In genomic region chr7:158649279-158649678, GRCh38 we compare ENCODE assay signal across 9 cellular contexts. TPM values are rescaled to one million over a fixed set of nuclear protein-coding genes. Genes with fewer than 3 reads are reported as not detected.
DNase-seq lines count a peak whose midpoint lies in the region; ATAC-seq and TF ChIP-seq lines count a peak whose summit lies in the region.
"Had no signal": no experiment of that assay in that cellular context is flagged by ENCODE, and none has a peak within 500 bp of the region (broad histone marks: within the 10 kb centered on the region; RNA-seq: fewer than 3 reads in every experiment).

No MANE protein-coding gene starts in this region.

- H3F3A ChIP-seq in GM23338 (replicated peaks; ENCODE audit: low read depth), result no peaks in the 10 kb centered on the region

- H2AK5ac ChIP-seq in mesenchymal stem cell (ENCODE audit: low read length, severe bottlenecking), result no peak overlapping the region

- H2AFZ ChIP-seq in mesenchymal stem cell (ENCODE audit: low read depth, low read length) (no peak overlapping the region), GM23338 (no peak overlapping the region)

- H3K27ac ChIP-seq in mesenchymal stem cell (ENCODE audit: low read length, poor library complexity, severe bottlenecking), result no peak overlapping the region
- no peak overlapping the region for H3K27ac ChIP-seq in GM23338 (ENCODE audit: low read depth)
- H3K27ac ChIP-seq in spleen, result no peak overlapping the region

- peaks cover 27% of the 10 kb centered on the region for H3K79me2 ChIP-seq in GM23338 (replicated peaks; ENCODE audit: insufficient read depth)

- H3K27me3 Mint-ChIP-seq in GM23338 (ENCODE audit: insufficient read depth, low read depth, poor library complexity), result no peaks in the 10 kb centered on the region
- H3K27me3 Mint-ChIP-seq: naive B cell had no signal

- H3K27ac Mint-ChIP-seq in GM23338, result no peak overlapping the region
- H3K27ac Mint-ChIP-seq: naive B cell had no signal

- H3K9me3 ChIP-seq in mesenchymal stem cell (ENCODE audit: control insufficient read depth, low read length) (no peaks in the 10 kb centered on the region), spleen (no peaks in the 10 kb centered on the region)

- peak overlapping the region; percentile 73 for H3K9ac ChIP-seq in mesenchymal stem cell (ENCODE audit: low read length)

- ATAC-seq in GM23338, result no peak

- H3K4ac ChIP-seq in mesenchymal stem cell (ENCODE audit: low read depth in 1 of 2, low read length in 2 of 2), result no peak overlapping the region

- DNase-seq in AG09319 (ENCODE audit: extremely low read depth, low read depth), result peak; percentile 83
- peak; percentile 87 for DNase-seq in M059J (ENCODE audit: low read depth)
- peak; percentile 88 to 96 for DNase-seq in cardiac fibroblast (ENCODE audit: low read depth in 2 of 2)
- peak; percentile 88 for DNase-seq in mesenchymal stem cell
- DNase-seq in DMS79 treated with DMSO at 0.1 percent for 48 hours (lab: John Stamatoyannopoulos, UW), result no peak
- DNase-seq in GM23338 (ENCODE audit: low spot score), result no peak
- no peak for DNase-seq in 8988T
- DNase-seq in spleen, result no peak
- DNase-seq: naive B cell had no signal

- H2BK5ac ChIP-seq in mesenchymal stem cell (ENCODE audit: low read depth, low read length, poor library complexity, severe bottlenecking), result no peak overlapping the region

- no peak overlapping the region for H2BK15ac ChIP-seq in mesenchymal stem cell (ENCODE audit: low read depth, poor library complexity, severe bottlenecking)

- H4K91ac ChIP-seq in mesenchymal stem cell (ENCODE audit: low read length), result no peak overlapping the region

- no peak overlapping the region for H4K8ac ChIP-seq in mesenchymal stem cell (ENCODE audit: low read length)

- H3K36me3 ChIP-seq in mesenchymal stem cell (ENCODE audit: control insufficient read depth in 1 of 2, insufficient read depth in 2 of 2, low read depth in 1 of 2, low read length in 2 of 2) (peaks cover 12 to 17% of the 10 kb centered on the region in 2 experiments), GM23338 (ENCODE audit: insufficient read depth) (peaks cover 69% of the 10 kb centered on the region; the same call in 1 of the 2 replicates), spleen (peaks cover 0 to 83% (median 28%) of the 10 kb centered on the region in 6 donors)

- 0% methylated on average over 1 of the region's 2 CpGs for WGBS in mesenchymal stem cell
- 71 to 90% (median 88%) methylated on average over 2 of the region's 2 CpGs for WGBS in spleen, 5 donors

- H3K9me2 ChIP-seq in GM23338 (ENCODE audit: insufficient read depth), result no peaks in the 10 kb centered on the region

- H3K4me1 ChIP-seq in mesenchymal stem cell (ENCODE audit: control insufficient read depth, insufficient read depth, low read depth, low read length), result peaks cover 5% of the 10 kb centered on the region
- no peaks in the 10 kb centered on the region for H3K4me1 ChIP-seq in GM23338 (ENCODE audit: insufficient read depth)
- no peaks in the 10 kb centered on the region for H3K4me1 ChIP-seq in spleen

- no peak for TF ChIP-seq POLR2A in spleen (IDR thresholded peaks at IDR 0.05)

- no peak overlapping the region for H3K14ac ChIP-seq in mesenchymal stem cell (ENCODE audit: low read length in 2 of 2)

- no peak overlapping the region for H3K4me3 ChIP-seq in cardiac fibroblast (replicated peaks in 1 of 2; ENCODE audit: low read depth in 2 of 2, low read length in 2 of 2)
- no peak overlapping the region for H3K4me3 ChIP-seq in mesenchymal stem cell (ENCODE audit: insufficient read depth in 1 of 2, low read depth in 1 of 2, low read length in 2 of 2)
- H3K4me3 ChIP-seq in GM23338, result no peak overlapping the region
- no peak overlapping the region for H3K4me3 ChIP-seq in spleen

- H2BK12ac ChIP-seq in mesenchymal stem cell (ENCODE audit: low read length in 2 of 2), result no peak overlapping the region

- peaks cover 86% of the 10 kb centered on the region for H3K36me3 Mint-ChIP-seq in GM23338 (ENCODE audit: low read depth)

- H3K4me3 Mint-ChIP-seq in GM23338, result no peak overlapping the region

- no peaks in the 10 kb centered on the region for H3K27me3 ChIP-seq in mesenchymal stem cell (ENCODE audit: control insufficient read depth in 1 of 2, insufficient read depth in 1 of 2, low read length in 2 of 2)
- no peaks in the 10 kb centered on the region for H3K27me3 ChIP-seq in GM23338 (ENCODE audit: insufficient read depth)
- no peaks in the 10 kb centered on the region for H3K27me3 ChIP-seq in spleen (replicated peaks in 1 of 7)

- H2BK120ac ChIP-seq in mesenchymal stem cell (ENCODE audit: low read depth, low read length), result no peak overlapping the region

- H3K23ac ChIP-seq in mesenchymal stem cell (ENCODE audit: low read length in 2 of 2), result no peak overlapping the region

- intact Hi-C loops in spleen (cut with DNase I; ENCODE audit: low total_unique reads), result no loop called here

- H3K9me3 Mint-ChIP-seq in GM23338, result no peaks in the 10 kb centered on the region
- H3K9me3 Mint-ChIP-seq: naive B cell had no signal

- TF ChIP-seq CTCF in AG09319 (IDR thresholded peaks at IDR 0.05; ENCODE audit: low read depth, low read length) (no peak), cardiac fibroblast (IDR thresholded peaks at IDR 0.05; ENCODE audit: low read depth, low read length) (no peak), GM23338 (conservative IDR thresholded peaks at IDR 0.05; ENCODE audit: low read depth in 2 of 2) (no peak), spleen (IDR thresholded peaks at IDR 0.05 in 8 of 11, conservative IDR thresholded peaks at IDR 0.05 in 3 of 11) (no peak)

- H3K4me1 Mint-ChIP-seq in GM23338, result no peaks in the 10 kb centered on the region
- H3K4me1 Mint-ChIP-seq: naive B cell had no signal

- H3K4me2 ChIP-seq in mesenchymal stem cell (ENCODE audit: low read length, poor library complexity, severe bottlenecking), result no peak overlapping the region
- H3K4me2 ChIP-seq in GM23338, result no peak overlapping the region

- peaks cover 21% of the 10 kb centered on the region for H3K79me1 ChIP-seq in mesenchymal stem cell (replicated peaks; ENCODE audit: low read length, poor library complexity, severe bottlenecking)

- H4K20me1 ChIP-seq in GM23338 (replicated peaks; ENCODE audit: insufficient read depth), result peaks cover 13% of the 10 kb centered on the region; the same call in 1 of the 2 replicates

- H3K18ac ChIP-seq in mesenchymal stem cell (ENCODE audit: low read depth in 1 of 2, low read length in 2 of 2), result no peak overlapping the region

TF ChIP-seq in GM23338, 12 proteins besides CTCF, POLR2A, EP300 and RAD21 (continues in another document):
- TF ChIP-seq EZH2phosphoT487 (IDR thresholded peaks at IDR 0.05; ENCODE audit: unreplicated experiment) (no peak), ZNF331 (CRISPR knock-in tag; IDR thresholded peaks at IDR 0.05; ENCODE audit: low read depth) (no peak), ETS1 (IDR thresholded peaks at IDR 0.05) (no peak)

RNA-seq across cellular contexts. Expression of gene NCAPG2, which starts 55.3 kb away (rescaled TPM):
- total RNA-seq in M059J (2014; rRNA removed; shearing (Covaris generic)), result 40.4 and 73.0 TPM in 2 replicates
- polyA plus RNA-seq in mesenchymal stem cell (2013, experiment 1 of 2), result 4.7 TPM
- polyA plus RNA-seq in mesenchymal stem cell (2013, experiment 2 of 2), result 4.7 TPM
- total RNA-seq in GM23338 (2014; rRNA removed; shearing (Covaris generic)), result 76.5 and 91.2 TPM in 2 replicates
- 34.0 and 38.7 TPM in 2 replicates for polyA plus RNA-seq in GM23338 (2016; fragmentation: Nextera tagmentation; extraction: Ambion mirVana)
- 10 to 100 TPM in 5 of 7 donors, 1 to 10 TPM in 2; 8.6 to 18.0 (median 12.8) TPM for total RNA-seq in spleen
- 1 to 10 TPM; 2.2 to 3.7 (median 3.2) TPM for polyA plus RNA-seq in spleen

Comparison
In these comparisons a context has a peak if more than half of its experiments do, and no peak if none do; other contexts are left out.
1. DNase-seq: peak in AG09319 (single experiment), M059J (single experiment), cardiac fibroblast (2 of 2) and mesenchymal stem cell (single experiment); none in DMS79 treated with DMSO at 0.1 percent for 48 hours (single experiment), GM23338 (single experiment), 8988T (single experiment) and spleen (single experiment).